ENCODE assay signal across 25 cellular contexts in genomic region chr18:8402237-8402636, GRCh38.
"Had no signal": no experiment of that assay in that cellular context is flagged by ENCODE, and none has a peak within 500 bp of the region (broad histone marks: within the 10 kb centered on the region; RNA-seq: fewer than 3 reads in every experiment).

No MANE protein-coding gene starts in this region.

- H3K4me1 Mint-ChIP-seq: activated CD4-positive, alpha-beta T cell treated with anti-CD3 and anti-CD28 coated beads, Interleukin-2, amount 10 ng/mL, durations not matched to agents 24 days and 14 days; activated naive CD4-positive, alpha-beta T cell treated with anti-CD3 and anti-CD28 coated beads, Interleukin-2, amount 50 U/mL, for 24 hours; activated naive CD8-positive, alpha-beta T cell treated with anti-CD3 and anti-CD28 coated beads, Interleukin-2, amount 10 ng/mL, durations not matched to agents 7 days and 5 days; central memory CD8-positive, alpha-beta T cell had no signal

- H3K4me1 ChIP-seq: ascending aorta, Peyer's patch had no signal

- H3K27ac Mint-ChIP-seq: activated CD4-positive, alpha-beta T cell treated with anti-CD3 and anti-CD28 coated beads, Interleukin-2, amount 10 ng/mL, durations not matched to agents 24 days and 14 days; activated CD8-positive, alpha-beta T cell treated with anti-CD3 and anti-CD28 coated beads, Interleukin-2, amount 10 ng/mL, durations not matched to agents 7 days and 5 days; activated naive CD4-positive, alpha-beta T cell treated with anti-CD3 and anti-CD28 coated beads, Interleukin-2, amount 50 U/mL, for 24 hours; activated naive CD8-positive, alpha-beta T cell treated with anti-CD3 and anti-CD28 coated beads, Interleukin-2, amount 10 ng/mL, durations not matched to agents 7 days and 5 days; activated T-cell treated with anti-CD3 and anti-CD28 coated beads, Interleukin-2, amount 50 U/mL, for 24 hours; activated T-helper 2 cell treated with anti-CD3 and anti-CD28 coated beads, Interferon-gamma antibody, Interleukin-2, Interleukin-4, amounts not matched to agents 10 μg/mL and 5 μg/mL and 100 μg/mL, durations not matched to agents 14 hours and 24 hours and 36 hours had no signal

- DNase-seq: activated CD4-positive, alpha-beta T cell treated with anti-CD3 and anti-CD28 coated beads, Interleukin-2, amount 10 ng/mL, durations not matched to agents 24 days and 14 days; activated CD4-positive, alpha-beta T cell treated with anti-CD3 and anti-CD28 coated beads, Interleukin-2, amount 50 U/mL, for 48 hours; activated CD8-positive, alpha-beta T cell treated with anti-CD3 and anti-CD28 coated beads, Interleukin-2, amount 10 ng/mL, durations not matched to agents 7 days and 5 days; activated gamma-delta T cell; activated naive CD4-positive, alpha-beta T cell treated with Interleukin-2 at 50 U/mL for 16 hours; activated naive CD8-positive, alpha-beta T cell treated with anti-CD3 and anti-CD28 coated beads, Interleukin-2, amount 10 ng/mL, durations not matched to agents 7 days and 5 days; activated T-cell treated with anti-CD3 and anti-CD28 coated beads, Interleukin-2, amount 50 U/mL, for 24 hours; amygdala; NCI-H1092 treated with DMSO at 0.1 percent for 48 hours; NCI-H146; NCI-H187; NCI-H2029 treated with DMSO at 0.1 percent for 48 hours; NCI-H2107; NCI-H2171; NCI-H345; NCI-H524 treated with DMSO at 0.1 percent for 48 hours; Peyer's patch; RPMI8226; T1000; WERI-Rb-1 had no signal

- H3K36me3 ChIP-seq: WERI-Rb-1 had no signal

- H3K4me3 Mint-ChIP-seq: activated CD4-positive, alpha-beta T cell treated with anti-CD3 and anti-CD28 coated beads, Interleukin-2, amount 10 ng/mL, durations not matched to agents 24 days and 14 days; activated CD8-positive, alpha-beta T cell treated with anti-CD3 and anti-CD28 coated beads, Interleukin-2, amount 10 ng/mL, durations not matched to agents 7 days and 5 days; activated naive CD4-positive, alpha-beta T cell treated with anti-CD3 and anti-CD28 coated beads, Interleukin-2, amount 50 U/mL, for 24 hours; activated naive CD8-positive, alpha-beta T cell treated with anti-CD3 and anti-CD28 coated beads, Interleukin-2, amount 10 ng/mL, durations not matched to agents 7 days and 5 days; activated T-cell treated with anti-CD3 and anti-CD28 coated beads, Interleukin-2, amount 50 U/mL, for 24 hours; central memory CD8-positive, alpha-beta T cell had no signal

- H3K9me3 Mint-ChIP-seq: activated CD4-positive, alpha-beta T cell treated with anti-CD3 and anti-CD28 coated beads, Interleukin-2, amount 10 ng/mL, durations not matched to agents 24 days and 14 days; activated naive CD4-positive, alpha-beta T cell treated with anti-CD3 and anti-CD28 coated beads, Interleukin-2, amount 50 U/mL, for 24 hours; activated naive CD8-positive, alpha-beta T cell treated with anti-CD3 and anti-CD28 coated beads, Interleukin-2, amount 10 ng/mL, durations not matched to agents 7 days and 5 days; activated T-cell treated with anti-CD3 and anti-CD28 coated beads, Interleukin-2, amount 50 U/mL, for 24 hours; activated T-helper 2 cell treated with anti-CD3 and anti-CD28 coated beads, Interferon-gamma antibody, Interleukin-2, Interleukin-4, amounts not matched to agents 10 μg/mL and 5 μg/mL and 100 μg/mL, durations not matched to agents 14 hours and 24 hours and 36 hours had no signal

- H3K27me3 Mint-ChIP-seq: activated CD4-positive, alpha-beta T cell treated with anti-CD3 and anti-CD28 coated beads, Interleukin-2, amount 10 ng/mL, durations not matched to agents 24 days and 14 days; activated naive CD4-positive, alpha-beta T cell treated with anti-CD3 and anti-CD28 coated beads, Interleukin-2, amount 50 U/mL, for 24 hours; activated T-cell treated with anti-CD3 and anti-CD28 coated beads, Interleukin-2, amount 50 U/mL, for 24 hours; central memory CD8-positive, alpha-beta T cell had no signal

- H3K27me3 ChIP-seq: ascending aorta, cardiac muscle cell, Peyer's patch had no signal

- H3K9me3 ChIP-seq: ascending aorta, Peyer's patch had no signal

- H3K27ac ChIP-seq: ascending aorta, cardiac muscle cell, Peyer's patch, WERI-Rb-1 had no signal

- H3K36me3 Mint-ChIP-seq: activated naive CD4-positive, alpha-beta T cell treated with anti-CD3 and anti-CD28 coated beads, Interleukin-2, amount 50 U/mL, for 24 hours; activated naive CD8-positive, alpha-beta T cell treated with anti-CD3 and anti-CD28 coated beads, Interleukin-2, amount 10 ng/mL, durations not matched to agents 7 days and 5 days had no signal

- H3K4me3 ChIP-seq: ascending aorta, cardiac muscle cell, Peyer's patch had no signal
